25 cellular contexts compared by ENCODE assay signal in the genomic region with DNA sequence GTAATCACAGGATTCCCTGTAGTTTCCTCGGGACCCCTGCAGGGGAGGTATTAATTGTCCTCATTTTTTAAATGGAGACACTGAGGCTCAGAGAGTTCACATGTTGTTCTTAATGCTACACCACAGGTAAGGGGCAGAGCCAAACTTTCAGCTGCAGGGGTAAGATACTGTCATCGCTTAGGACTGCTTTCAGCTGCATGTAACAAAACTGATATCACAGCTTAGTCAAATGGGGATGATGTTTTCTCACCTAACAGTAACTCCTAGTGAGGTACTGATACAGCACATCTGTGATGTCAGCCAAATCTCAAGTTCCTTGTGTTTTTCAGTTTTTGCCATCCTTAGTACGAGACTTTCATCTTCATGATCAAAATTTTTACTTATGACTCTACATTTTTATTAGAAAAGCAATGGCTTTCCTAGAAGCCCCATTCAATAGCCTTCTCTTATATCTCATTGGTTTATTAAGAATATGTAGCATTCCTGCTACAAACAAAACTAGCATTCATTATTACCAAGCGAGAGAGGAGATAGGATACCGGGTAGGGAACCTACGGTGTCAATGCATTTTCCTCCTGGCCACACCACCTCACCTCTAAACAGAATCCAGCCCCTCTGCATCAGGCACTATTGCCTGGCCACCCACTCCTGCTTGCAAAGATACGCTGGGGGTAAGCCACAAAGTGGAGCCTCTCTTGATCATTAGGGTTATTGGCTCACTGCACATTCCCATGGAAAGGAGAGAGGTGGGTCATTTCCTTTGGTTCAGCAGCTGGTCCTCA.
A peak's percentile ranks its signal among the peaks of the same experiment; 100 is the strongest.
DNase-seq lines count a peak whose midpoint lies in the region; ATAC-seq, FAIRE-seq and TF ChIP-seq lines count a peak whose summit lies in the region.
"Had no signal": no experiment of that assay in that cellular context is flagged by ENCODE, and none has a peak within 500 bp of the region (broad histone marks: within the 10 kb centered on the region; RNA-seq: fewer than 3 reads in every experiment).

No MANE protein-coding gene starts in this region.

- no peak for TF ChIP-seq RAD21 in K562 (CRISPR knock-in tag; conservative IDR thresholded peaks at IDR 0.05 in 1 of 2, IDR thresholded peaks at IDR 0.05 in 1 of 2)

- H3K4me1 ChIP-seq in K562 (replicated peaks in 1 of 2; ENCODE audit: control insufficient read depth in 2 of 2, insufficient read depth in 2 of 2, low read length in 2 of 2) (peaks cover 3 to 5% of the 10 kb centered on the region in 2 experiments; a peak in 3 of 5 replicates), tibial nerve (no peaks in the 10 kb centered on the region)
- H3K4me1 ChIP-seq: left lung had no signal

- no peak overlapping the region for H3K4me2 ChIP-seq in K562 (ENCODE audit: insufficient read depth, low read length)

- H3K9me3 ChIP-seq in K562 (replicated peaks; ENCODE audit: control insufficient read depth, insufficient read depth, low read depth, low read length) (no peaks in the 10 kb centered on the region), tibial nerve (no peaks in the 10 kb centered on the region)
- H3K9me3 ChIP-seq: adrenal gland, left lung had no signal

- ATAC-seq in natural killer cell treated with Interleukin-12 subunit alpha and Interleukin-12 subunit beta and Interleukin-15 and Interleukin-18, amount 100 ng/mL, for 72 hours, result peak; percentile 85 to 95
- ATAC-seq in natural killer cell (no peak), K562 (no peak)
- peak; percentile 94 for ATAC-seq in activated CD8-positive, alpha-beta T cell treated with anti-CD3 and anti-CD28 coated beads for 36 hours
- ATAC-seq: Panc1 had no signal

- H3K27ac ChIP-seq in K562 (ENCODE audit: extremely low read depth, low read depth, low read length) (no peak overlapping the region), tibial nerve (no peak overlapping the region)
- H3K27ac ChIP-seq: adrenal gland, C4-2B, dorsolateral prefrontal cortex, left lung, WERI-Rb-1 had no signal

- no peaks in the 10 kb centered on the region for H3K36me3 Mint-ChIP-seq in natural killer cell treated with Interleukin-12 subunit alpha and Interleukin-12 subunit beta and Interleukin-15 and Interleukin-18, amount 100 ng/mL, for 72 hours
- no peaks in the 10 kb centered on the region for H3K36me3 Mint-ChIP-seq in natural killer cell
- H3K36me3 Mint-ChIP-seq in activated CD8-positive, alpha-beta T cell treated with anti-CD3 and anti-CD28 coated beads for 36 hours (ENCODE audit: low read depth), result no peaks in the 10 kb centered on the region
- H3K36me3 Mint-ChIP-seq: brain had no signal

- intact Hi-C loops in natural killer cell (cut with micrococcal nuclease), result no loop called here
- intact Hi-C loops in activated CD8-positive, alpha-beta T cell treated with anti-CD3 and anti-CD28 coated beads for 36 hours (cut with micrococcal nuclease), result no loop called here
- intact Hi-C loops in K562 (cut with micrococcal nuclease), result no loop called here

- FAIRE-seq in K562 (lab: Jason Lieb, UNC), result no peak
- FAIRE-seq: GM18507 had no signal

- TF ChIP-seq CTCF in natural killer cell (IDR thresholded peaks at IDR 0.05) (no peak), K562 (IDR thresholded peaks at IDR 0.05 in 2 of 3, conservative IDR thresholded peaks at IDR 0.05 in 1 of 3; ENCODE audit: insufficient read depth in 2 of 3, low read depth in 1 of 3, low read length in 3 of 3) (no peak), tibial nerve (IDR thresholded peaks at IDR 0.05) (no peak)
- no peak for TF ChIP-seq CTCF in activated CD8-positive, alpha-beta T cell treated with anti-CD3 and anti-CD28 coated beads for 36 hours (IDR thresholded peaks at IDR 0.05)

- H2AFZ ChIP-seq in K562 (ENCODE audit: low read depth, low read length), result no peak overlapping the region

- no peak overlapping the region for H3K9ac ChIP-seq in K562 (ENCODE audit: insufficient read depth in 1 of 2, low read depth in 2 of 2, low read length in 2 of 2)

- H4K20me1 ChIP-seq in K562 (replicated peaks; ENCODE audit: control insufficient read depth, insufficient read depth, low read length), result no peaks in the 10 kb centered on the region

- H3K27ac Mint-ChIP-seq in natural killer cell treated with Interleukin-12 subunit alpha and Interleukin-12 subunit beta and Interleukin-15 and Interleukin-18, amount 100 ng/mL, for 72 hours, result peak overlapping the region; percentile 31 to 59
- H3K27ac Mint-ChIP-seq in natural killer cell, result no peak overlapping the region
- H3K27ac Mint-ChIP-seq in activated CD8-positive, alpha-beta T cell treated with anti-CD3 and anti-CD28 coated beads for 36 hours, result peak overlapping the region; percentile 70
- H3K27ac Mint-ChIP-seq: brain had no signal

- H3K27me3 ChIP-seq in K562 (ENCODE audit: control insufficient read depth in 2 of 2, insufficient read depth in 2 of 2, low read length in 2 of 2) (no peaks in the 10 kb centered on the region), tibial nerve (no peaks in the 10 kb centered on the region)
- H3K27me3 ChIP-seq: adrenal gland, left lung had no signal

- no peak for DNase-seq in natural killer cell treated with Interleukin-12 subunit alpha and Interleukin-12 subunit beta and Interleukin-15 and Interleukin-18, amount 100 ng/mL, for 72 hours (ENCODE audit: low spot score)
- DNase-seq in natural killer cell (no peak), K562 (ENCODE audit: extremely low read depth in 1 of 4, low spot score in 3 of 4) (no peak), COR-L47 (lab: John Stamatoyannopoulos, UW) (no peak), NCI-H524 treated with DMSO at 0.1 percent for 48 hours (lab: John Stamatoyannopoulos, UW) (no peak), tibial nerve (ENCODE audit: low spot score in 2 of 2) (no peak)
- peak; percentile 33 for DNase-seq in activated CD8-positive, alpha-beta T cell treated with anti-CD3 and anti-CD28 coated beads for 36 hours
- DNase-seq: activated CD8-positive, alpha-beta memory T cell treated with anti-CD3 and anti-CD28 coated beads for 24 hours; adrenal gland; dorsolateral prefrontal cortex; HCEC 1CT; KG1; left lung; MM.1S; NCI-H2029; NCI-H526; NK-92 treated with Interleukin-12 subunit alpha and Interleukin-12 subunit beta, amount 100 ng/mL, for 24 hours; SHP77 treated with DMSO at 0.1 percent for 48 hours; T-helper 9 cell; trophoblast cell; WERI-Rb-1 had no signal

- TF ChIP-seq POLR2A in K562 (conservative IDR thresholded peaks at IDR 0.05) (no peak), tibial nerve (IDR thresholded peaks at IDR 0.05) (no peak)

- H3K4me1 Mint-ChIP-seq in natural killer cell treated with Interleukin-12 subunit alpha and Interleukin-12 subunit beta and Interleukin-15 and Interleukin-18, amount 100 ng/mL, for 72 hours (ENCODE audit: low read depth in 2 of 2), result peaks cover 31 to 36% of the 10 kb centered on the region in 2 donors
- H3K4me1 Mint-ChIP-seq in natural killer cell, result peaks cover 5 to 9% of the 10 kb centered on the region in 2 donors
- H3K4me1 Mint-ChIP-seq in activated CD8-positive, alpha-beta T cell treated with anti-CD3 and anti-CD28 coated beads for 36 hours (ENCODE audit: low read depth), result peaks cover 16% of the 10 kb centered on the region

- H3K9me1 ChIP-seq in K562 (ENCODE audit: control insufficient read depth, insufficient read depth, low read length), result no peaks in the 10 kb centered on the region

- no peaks in the 10 kb centered on the region for H3K36me3 ChIP-seq in K562 (ENCODE audit: control insufficient read depth, insufficient read depth, low read length)
- no peaks in the 10 kb centered on the region for H3K36me3 ChIP-seq in tibial nerve
- H3K36me3 ChIP-seq: adrenal gland, left lung, WERI-Rb-1 had no signal

- BruUV-seq in K562 (replicated peaks; lab: Mats Ljungman, UMichigan), result no TSS peak

- WGBS in K562 (ENCODE audit: insufficient coverage, low coverage, missing lambda C conversion rate), result 30% methylated on average over 7 of the region's 7 CpGs
- 86 to 91% methylated on average over 7 of the region's 7 CpGs for WGBS in tibial nerve, 2 donors

- H3K9me3 Mint-ChIP-seq in natural killer cell treated with Interleukin-12 subunit alpha and Interleukin-12 subunit beta and Interleukin-15 and Interleukin-18, amount 100 ng/mL, for 72 hours, result no peaks in the 10 kb centered on the region
- H3K9me3 Mint-ChIP-seq in natural killer cell, result no peaks in the 10 kb centered on the region
- no peaks in the 10 kb centered on the region for H3K9me3 Mint-ChIP-seq in activated CD8-positive, alpha-beta T cell treated with anti-CD3 and anti-CD28 coated beads for 36 hours

- POLR2A ChIA-PET in activated CD8-positive, alpha-beta T cell treated with anti-CD3 and anti-CD28 coated beads for 36 hours (lab: Charles Lee), result interaction anchor here (0.7 to 1.2 kb wide), 4 partner anchors 10 to 61 kb away, joined by 3 to 4 read pairs (median 3); no protein-coding TSS in a partner anchor
- POLR2A ChIA-PET in K562 (lab: Yijun Ruan, JAX), result no interaction called here

- H3K27me3 Mint-ChIP-seq in natural killer cell treated with Interleukin-12 subunit alpha and Interleukin-12 subunit beta and Interleukin-15 and Interleukin-18, amount 100 ng/mL, for 72 hours, result peaks cover 4 to 14% of the 10 kb centered on the region in 2 donors
- H3K27me3 Mint-ChIP-seq in natural killer cell (ENCODE audit: low read depth in 2 of 2), result peaks cover 4 to 17% of the 10 kb centered on the region in 2 donors
- no peaks in the 10 kb centered on the region for H3K27me3 Mint-ChIP-seq in activated CD8-positive, alpha-beta T cell treated with anti-CD3 and anti-CD28 coated beads for 36 hours

- in situ Hi-C loops in K562 (cut with MboI), result no loop called here

- CTCF ChIA-PET in activated CD8-positive, alpha-beta T cell treated with anti-CD3 and anti-CD28 coated beads for 36 hours (lab: Charles Lee), result interaction anchor here (1.1 kb wide), 1 partner anchor 32 kb away, joined by 3 read pairs; no protein-coding TSS in a partner anchor
- CTCF ChIA-PET in K562 (lab: Yijun Ruan, JAX; ENCODE audit: low intra/inter-chr PET ratio), result no interaction called here

- H3K4me3 Mint-ChIP-seq in natural killer cell treated with Interleukin-12 subunit alpha and Interleukin-12 subunit beta and Interleukin-15 and Interleukin-18, amount 100 ng/mL, for 72 hours, result peak overlapping the region; percentile 57
- H3K4me3 Mint-ChIP-seq in natural killer cell, result no peak overlapping the region
- H3K4me3 Mint-ChIP-seq in activated CD8-positive, alpha-beta T cell treated with anti-CD3 and anti-CD28 coated beads for 36 hours, result no peak overlapping the region
- H3K4me3 Mint-ChIP-seq: brain had no signal

- no peak for TF ChIP-seq EP300 in K562 (IDR thresholded peaks at IDR 0.05; ENCODE audit: low read length)
- no peak for TF ChIP-seq EP300 in tibial nerve (IDR thresholded peaks at IDR 0.05)

- H3K4me3 ChIP-seq in K562, result no peak overlapping the region
- no peak overlapping the region for H3K4me3 ChIP-seq in tibial nerve
- H3K4me3 ChIP-seq: adrenal gland, dorsolateral prefrontal cortex, left lung had no signal

- H3K79me2 ChIP-seq in K562 (ENCODE audit: control insufficient read depth, insufficient read depth, low read length), result no peaks in the 10 kb centered on the region

TF ChIP-seq in K562, 482 proteins besides CTCF, POLR2A, EP300 and RAD21 (continues in another document):
- no peak for TF ChIP-seq HNRNPK (IDR thresholded peaks at IDR 0.05; ENCODE audit: low read depth, low read length, poor library complexity, severe bottlenecking)

Comparison
In these comparisons a context has a peak if more than half of its experiments do, and no peak if none do; other contexts are left out.
1. ATAC-seq: peak in natural killer cell treated with Interleukin-12 subunit alpha and Interleukin-12 subunit beta and Interleukin-15 and Interleukin-18, amount 100 ng/mL, for 72 hours (2 of 2) and activated CD8-positive, alpha-beta T cell treated with anti-CD3 and anti-CD28 coated beads for 36 hours (single experiment); none in natural killer cell (0 of 3) and K562 (single experiment).
2. H3K27ac Mint-ChIP-seq: peak in natural killer cell treated with Interleukin-12 subunit alpha and Interleukin-12 subunit beta and Interleukin-15 and Interleukin-18, amount 100 ng/mL, for 72 hours (2 of 2) and activated CD8-positive, alpha-beta T cell treated with anti-CD3 and anti-CD28 coated beads for 36 hours (single experiment); none in natural killer cell (0 of 2).